ENCODE assay signal across 2 cellular contexts in the genomic region with DNA sequence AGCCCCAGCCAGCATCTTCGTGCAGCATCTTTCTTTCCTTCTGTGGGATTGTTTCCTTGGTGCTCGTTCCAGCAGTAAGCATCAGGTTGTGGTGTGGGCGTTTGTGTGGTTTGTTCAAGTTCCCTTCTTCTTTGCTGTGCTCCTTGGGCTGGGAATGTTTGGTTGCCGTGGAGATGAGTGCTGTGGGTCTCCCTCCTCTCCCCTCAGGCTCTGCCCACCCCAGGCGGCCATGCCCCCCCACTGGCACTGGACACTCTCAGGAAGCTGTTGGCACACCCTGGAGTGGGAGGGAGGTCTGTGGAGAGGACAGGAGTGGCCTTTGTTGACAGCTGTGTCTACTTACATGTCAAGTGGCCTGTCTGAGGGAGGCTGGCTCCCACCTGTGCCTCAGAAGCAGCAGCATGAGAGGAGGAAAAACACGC.
TF ChIP-seq lines count a peak whose summit lies in the region.

No MANE protein-coding gene starts in this region.

TF ChIP-seq in HepG2, 621 proteins besides CTCF, POLR2A, EP300 and RAD21:
- TF ChIP-seq TARDBP (CRISPR knock-in tag; IDR thresholded peaks at IDR 0.05) (no peak), U2AF1 (optimal IDR thresholded peaks at IDR 0.05; ENCODE audit: low read depth, low read length) (no peak), MATR3 (CRISPR knock-in tag; IDR thresholded peaks at IDR 0.05) (no peak), ZNF552 (CRISPR knock-in tag; IDR thresholded peaks at IDR 0.05; ENCODE audit: borderline replicate concordance) (no peak), TBP (CRISPR knock-in tag; IDR thresholded peaks at IDR 0.05) (no peak), CAMTA2 (CRISPR knock-in tag; IDR thresholded peaks at IDR 0.05; ENCODE audit: borderline replicate concordance) (no peak), MYNN (CRISPR knock-in tag; IDR thresholded peaks at IDR 0.05; ENCODE audit: low read depth) (no peak), TGIF2 (CRISPR knock-in tag; IDR thresholded peaks at IDR 0.05) (no peak), MIER2 (CRISPR knock-in tag; IDR thresholded peaks at IDR 0.05) (no peak), ZNF614 (CRISPR knock-in tag; IDR thresholded peaks at IDR 0.05; ENCODE audit: borderline replicate concordance) (no peak)
- TF ChIP-seq, protein P1, sequence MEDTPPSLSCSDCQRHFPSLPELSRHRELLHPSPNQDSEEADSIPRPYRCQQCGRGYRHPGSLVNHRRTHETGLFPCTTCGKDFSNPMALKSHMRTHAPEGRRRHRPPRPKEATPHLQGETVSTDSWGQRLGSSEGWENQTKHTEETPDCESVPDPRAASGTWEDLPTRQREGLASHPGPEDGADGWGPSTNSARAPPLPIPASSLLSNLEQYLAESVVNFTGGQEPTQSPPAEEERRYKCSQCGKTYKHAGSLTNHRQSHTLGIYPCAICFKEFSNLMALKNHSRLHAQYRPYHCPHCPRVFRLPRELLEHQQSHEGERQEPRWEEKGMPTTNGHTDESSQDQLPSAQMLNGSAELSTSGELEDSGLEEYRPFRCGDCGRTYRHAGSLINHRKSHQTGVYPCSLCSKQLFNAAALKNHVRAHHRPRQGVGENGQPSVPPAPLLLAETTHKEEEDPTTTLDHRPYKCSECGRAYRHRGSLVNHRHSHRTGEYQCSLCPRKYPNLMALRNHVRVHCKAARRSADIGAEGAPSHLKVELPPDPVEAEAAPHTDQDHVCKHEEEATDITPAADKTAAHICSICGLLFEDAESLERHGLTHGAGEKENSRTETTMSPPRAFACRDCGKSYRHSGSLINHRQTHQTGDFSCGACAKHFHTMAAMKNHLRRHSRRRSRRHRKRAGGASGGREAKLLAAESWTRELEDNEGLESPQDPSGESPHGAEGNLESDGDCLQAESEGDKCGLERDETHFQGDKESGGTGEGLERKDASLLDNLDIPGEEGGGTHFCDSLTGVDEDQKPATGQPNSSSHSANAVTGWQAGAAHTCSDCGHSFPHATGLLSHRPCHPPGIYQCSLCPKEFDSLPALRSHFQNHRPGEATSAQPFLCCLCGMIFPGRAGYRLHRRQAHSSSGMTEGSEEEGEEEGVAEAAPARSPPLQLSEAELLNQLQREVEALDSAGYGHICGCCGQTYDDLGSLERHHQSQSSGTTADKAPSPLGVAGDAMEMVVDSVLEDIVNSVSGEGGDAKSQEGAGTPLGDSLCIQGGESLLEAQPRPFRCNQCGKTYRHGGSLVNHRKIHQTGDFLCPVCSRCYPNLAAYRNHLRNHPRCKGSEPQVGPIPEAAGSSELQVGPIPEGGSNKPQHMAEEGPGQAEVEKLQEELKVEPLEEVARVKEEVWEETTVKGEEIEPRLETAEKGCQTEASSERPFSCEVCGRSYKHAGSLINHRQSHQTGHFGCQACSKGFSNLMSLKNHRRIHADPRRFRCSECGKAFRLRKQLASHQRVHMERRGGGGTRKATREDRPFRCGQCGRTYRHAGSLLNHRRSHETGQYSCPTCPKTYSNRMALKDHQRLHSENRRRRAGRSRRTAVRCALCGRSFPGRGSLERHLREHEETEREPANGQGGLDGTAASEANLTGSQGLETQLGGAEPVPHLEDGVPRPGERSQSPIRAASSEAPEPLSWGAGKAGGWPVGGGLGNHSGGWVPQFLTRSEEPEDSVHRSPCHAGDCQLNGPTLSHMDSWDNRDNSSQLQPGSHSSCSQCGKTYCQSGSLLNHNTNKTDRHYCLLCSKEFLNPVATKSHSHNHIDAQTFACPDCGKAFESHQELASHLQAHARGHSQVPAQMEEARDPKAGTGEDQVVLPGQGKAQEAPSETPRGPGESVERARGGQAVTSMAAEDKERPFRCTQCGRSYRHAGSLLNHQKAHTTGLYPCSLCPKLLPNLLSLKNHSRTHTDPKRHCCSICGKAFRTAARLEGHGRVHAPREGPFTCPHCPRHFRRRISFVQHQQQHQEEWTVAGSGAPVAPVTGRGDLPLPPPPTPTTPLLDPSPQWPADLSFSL (CRISPR knock-in tag; IDR thresholded peaks at IDR 0.05) = no peak

TF ChIP-seq in HEK293T, 16 proteins besides CTCF, POLR2A, EP300 and RAD21:
- TF ChIP-seq ARNT (IDR thresholded peaks at IDR 0.05) (no peak), FOXA1 (IDR thresholded peaks at IDR 0.05) (no peak), L3MBTL2 (conservative IDR thresholded peaks at IDR 0.05) (no peak), TARDBP (IDR thresholded peaks at IDR 0.05) (no peak), FOXK2 (IDR thresholded peaks at IDR 0.05) (no peak), SUZ12 (IDR thresholded peaks at IDR 0.05) (no peak), ZNF384 (IDR thresholded peaks at IDR 0.05) (no peak), CTBP1 (IDR thresholded peaks at IDR 0.05; ENCODE audit: borderline replicate concordance) (no peak)
- TF ChIP-seq, protein P2, sequence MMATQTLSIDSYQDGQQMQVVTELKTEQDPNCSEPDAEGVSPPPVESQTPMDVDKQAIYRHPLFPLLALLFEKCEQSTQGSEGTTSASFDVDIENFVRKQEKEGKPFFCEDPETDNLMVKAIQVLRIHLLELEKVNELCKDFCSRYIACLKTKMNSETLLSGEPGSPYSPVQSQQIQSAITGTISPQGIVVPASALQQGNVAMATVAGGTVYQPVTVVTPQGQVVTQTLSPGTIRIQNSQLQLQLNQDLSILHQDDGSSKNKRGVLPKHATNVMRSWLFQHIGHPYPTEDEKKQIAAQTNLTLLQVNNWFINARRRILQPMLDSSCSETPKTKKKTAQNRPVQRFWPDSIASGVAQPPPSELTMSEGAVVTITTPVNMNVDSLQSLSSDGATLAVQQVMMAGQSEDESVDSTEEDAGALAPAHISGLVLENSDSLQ (IDR thresholded peaks at IDR 0.05) = no peak
